ENCODE assay signal across 31 cellular contexts in the genomic region with DNA sequence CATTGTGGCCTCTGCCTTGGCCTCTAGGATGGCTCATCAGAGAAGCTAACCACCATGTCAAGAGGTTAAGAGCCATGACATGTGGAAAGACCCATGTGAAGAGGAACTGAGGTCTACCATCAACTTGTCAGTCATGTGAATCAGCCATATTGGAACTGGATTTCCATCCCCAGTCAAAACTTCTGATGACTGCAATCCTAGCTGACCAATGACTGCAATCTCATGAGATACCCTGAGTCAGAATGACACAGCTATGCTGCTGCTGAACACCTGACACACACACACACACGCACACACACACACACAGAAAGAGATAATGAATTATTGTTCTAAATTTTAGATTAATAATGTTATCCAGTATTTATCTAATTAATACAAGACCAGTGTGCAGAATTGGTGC.
"Had no signal": no experiment of that assay in that cellular context is flagged by ENCODE, and none has a peak within 500 bp of the region (broad histone marks: within the 10 kb centered on the region; RNA-seq: fewer than 3 reads in every experiment).

No MANE protein-coding gene starts in this region.

- H3K27me3 Mint-ChIP-seq: activated CD4-positive, alpha-beta memory T cell treated with anti-CD3 and anti-CD28 coated beads, Interleukin-2, amount 10 ng/mL, durations not matched to agents 7 days and 5 days; activated CD8-positive, alpha-beta memory T cell treated with anti-CD3 and anti-CD28 coated beads, Interleukin-2, amount 10 ng/mL, durations not matched to agents 7 days and 5 days had no signal

- DNase-seq: activated CD4-positive, alpha-beta memory T cell treated with anti-CD3 and anti-CD28 coated beads, Interleukin-2, amount 10 ng/mL, durations not matched to agents 7 days and 5 days; activated CD4-positive, alpha-beta T cell treated with anti-CD3 and anti-CD28 coated beads for 4 hours; activated CD8-positive, alpha-beta memory T cell treated with anti-CD3 and anti-CD28 coated beads for 24 hours; activated CD8-positive, alpha-beta memory T cell treated with anti-CD3 and anti-CD28 coated beads, Interleukin-2, amount 10 ng/mL, durations not matched to agents 7 days and 5 days; activated CD8-positive, alpha-beta memory T cell treated with anti-CD3 and anti-CD28 coated beads, Interleukin-2, amount 50 U/mL, for 48 hours; activated effector memory CD4-positive, alpha-beta T cell treated with anti-CD3 and anti-CD28 coated beads, Interleukin-2, amount 50 U/mL, for 16 hours; activated naive CD4-positive, alpha-beta T cell; activated naive CD4-positive, alpha-beta T cell treated with anti-CD3 and anti-CD28 coated beads, Interleukin-2, amount 50 U/mL, for 16 hours; activated naive CD8-positive, alpha-beta T cell treated with anti-CD3 and anti-CD28 coated beads for 36 hours; activated T-cell treated with anti-CD3 and anti-CD28 coated beads, Interleukin-2, amount 50 U/mL, for 48 hours; amniotic stem cell; aorta; Kasumi-1; KG1; MG63; NCI-H1048; NCI-H1105 treated with DMSO at 0.1 percent for 48 hours; NCI-H1436; NCI-H1694; NCI-H1930; NCI-H345; NCI-H524 treated with DMSO at 0.1 percent for 48 hours; RPMI8226; SHP77 treated with DMSO at 0.1 percent for 48 hours; SK-N-SH had no signal

- H3K36me3 ChIP-seq: MG63, SJSA1 had no signal

- H3K9me3 Mint-ChIP-seq: activated CD4-positive, alpha-beta memory T cell treated with anti-CD3 and anti-CD28 coated beads, Interleukin-2, amount 10 ng/mL, durations not matched to agents 7 days and 5 days; activated naive CD8-positive, alpha-beta T cell treated with anti-CD3 and anti-CD28 coated beads for 36 hours; T-helper 1 cell treated with Interleukin-12 subunit alpha and Interleukin-12 subunit beta and Interleukin-4 antibody, amounts not matched to agents 30 μg/mL and 1 μg/mL, for 36 hours; T-helper 2 cell treated with Interferon-gamma antibody and Interleukin-4, amounts not matched to agents 5 μg/mL and 100 μg/mL, for 36 hours had no signal

- H3K4me1 Mint-ChIP-seq: activated CD4-positive, alpha-beta memory T cell treated with anti-CD3 and anti-CD28 coated beads, Interleukin-2, amount 10 ng/mL, durations not matched to agents 7 days and 5 days; activated CD8-positive, alpha-beta memory T cell treated with anti-CD3 and anti-CD28 coated beads, Interleukin-2, amount 10 ng/mL, durations not matched to agents 7 days and 5 days; activated naive CD8-positive, alpha-beta T cell treated with anti-CD3 and anti-CD28 coated beads for 36 hours had no signal

- H3K36me3 Mint-ChIP-seq: activated CD8-positive, alpha-beta memory T cell treated with anti-CD3 and anti-CD28 coated beads, Interleukin-2, amount 10 ng/mL, durations not matched to agents 7 days and 5 days; activated naive CD8-positive, alpha-beta T cell treated with anti-CD3 and anti-CD28 coated beads for 36 hours; WTC11 had no signal

- H3K4me3 ChIP-seq: MG63, SJSA1 had no signal

- H3K27ac ChIP-seq: SJSA1 had no signal

- H3K4me3 Mint-ChIP-seq: activated CD4-positive, alpha-beta memory T cell treated with anti-CD3 and anti-CD28 coated beads, Interleukin-2, amount 10 ng/mL, durations not matched to agents 7 days and 5 days; activated CD8-positive, alpha-beta memory T cell treated with anti-CD3 and anti-CD28 coated beads, Interleukin-2, amount 10 ng/mL, durations not matched to agents 7 days and 5 days; activated naive CD8-positive, alpha-beta T cell treated with anti-CD3 and anti-CD28 coated beads for 36 hours; T-helper 1 cell treated with Interleukin-12 subunit alpha and Interleukin-12 subunit beta and Interleukin-4 antibody, amounts not matched to agents 30 μg/mL and 1 μg/mL, for 36 hours; T-helper 2 cell treated with Interferon-gamma antibody and Interleukin-4, amounts not matched to agents 5 μg/mL and 100 μg/mL, for 36 hours; WTC11 had no signal

- H3K27ac Mint-ChIP-seq: activated CD4-positive, alpha-beta memory T cell treated with anti-CD3 and anti-CD28 coated beads, Interleukin-2, amount 10 ng/mL, durations not matched to agents 7 days and 5 days; activated CD8-positive, alpha-beta memory T cell treated with anti-CD3 and anti-CD28 coated beads, Interleukin-2, amount 10 ng/mL, durations not matched to agents 7 days and 5 days; activated naive CD8-positive, alpha-beta T cell treated with anti-CD3 and anti-CD28 coated beads for 36 hours; T-helper 1 cell treated with Interleukin-12 subunit alpha and Interleukin-12 subunit beta and Interleukin-4 antibody, amounts not matched to agents 30 μg/mL and 1 μg/mL, for 36 hours; T-helper 2 cell treated with Interferon-gamma antibody and Interleukin-4, amounts not matched to agents 5 μg/mL and 100 μg/mL, for 36 hours; WTC11 had no signal

- ATAC-seq: activated CD4-positive, CD25-positive, alpha-beta regulatory T cell treated with anti-CD3 and anti-CD28 coated beads, Interleukin-2, amount 50 U/mL, for 24 hours; activated CD8-positive, alpha-beta memory T cell treated with anti-CD3 and anti-CD28 coated beads, Interleukin-2, amount 10 ng/mL, durations not matched to agents 7 days and 5 days; Panc1; WTC11 had no signal

- H3K27me3 ChIP-seq: MG63, SJSA1 had no signal
